Comparison of ENCODE assay signal across 1 cellular context in genomic region chr11:71928739-71929443, GRCh38.
TF ChIP-seq lines count a peak whose summit lies in the region.

Gene RNF121, plus strand, starts transcription at chr11:71929046. Its CDS starts 16 bp downstream, at chr11:71929062.

TF ChIP-seq in GM12878, 131 proteins besides CTCF, POLR2A, EP300 and RAD21 (continued from another document and continues in another):
- peak; percentile 92 for TF ChIP-seq POLR2AphosphoS2 (IDR thresholded peaks at IDR 0.05; ENCODE audit: low read depth, low read length)
- peak; percentile 85 for TF ChIP-seq MXI1 (IDR thresholded peaks at IDR 0.05; ENCODE audit: low read depth, low read length)
- no peak for TF ChIP-seq ZZZ3 (IDR thresholded peaks at IDR 0.05; ENCODE audit: control insufficient read depth, insufficient read length, low read depth)
- peak; percentile 61; the same call in 1 of the 2 replicates for TF ChIP-seq TCF12 (IDR thresholded peaks at IDR 0.05; ENCODE audit: low read depth, low read length)
- peak; percentile 84 for TF ChIP-seq SIN3A (IDR thresholded peaks at IDR 0.05; ENCODE audit: low read depth, low read length)
- no peak for TF ChIP-seq ZNF384 (IDR thresholded peaks at IDR 0.05; ENCODE audit: borderline replicate concordance, low read depth, low read length)
- TF ChIP-seq ZNF274 (IDR thresholded peaks at IDR 0.05; ENCODE audit: insufficient read depth, insufficient read length), result no peak
- TF ChIP-seq HDGF (IDR thresholded peaks at IDR 0.05), result peak; percentile 97
- TF ChIP-seq SP1 (IDR thresholded peaks at IDR 0.05; ENCODE audit: low read depth, low read length), result peak; percentile 85
- TF ChIP-seq ZBTB40 (IDR thresholded peaks at IDR 0.05; ENCODE audit: borderline replicate concordance), result peak; percentile 82; the same call in 1 of the 2 replicates
- peak; percentile 28; the same call in 1 of the 2 replicates for TF ChIP-seq SMARCA5 (IDR thresholded peaks at IDR 0.05)
- TF ChIP-seq NR2C1 (IDR thresholded peaks at IDR 0.05), result no peak
- TF ChIP-seq SIX5 (IDR thresholded peaks at IDR 0.05; ENCODE audit: low read depth, low read length, severe bottlenecking), result peak; percentile 11
- peak in 1 of 2 experiments; percentile 41; a peak in 1 of 4 replicates for TF ChIP-seq IKZF2 (IDR thresholded peaks at IDR 0.05)
- peak; percentile 72 for TF ChIP-seq MAX (IDR thresholded peaks at IDR 0.05; ENCODE audit: low read depth, low read length)
- TF ChIP-seq CHD2 (IDR thresholded peaks at IDR 0.05; ENCODE audit: borderline replicate concordance, low read depth, low read length), result peak; percentile 83; the same call in 1 of the 2 replicates
- TF ChIP-seq E2F4 (IDR thresholded peaks at IDR 0.05; ENCODE audit: low read depth, low read length), result 0 out of 2 replicates have a peak, but pooled peaks have one; percentile 55
- peak; percentile 63 for TF ChIP-seq PML (IDR thresholded peaks at IDR 0.05; ENCODE audit: low read length)
- TF ChIP-seq PAX8 (IDR thresholded peaks at IDR 0.05), result 0 out of 2 replicates have a peak, but pooled peaks have one; percentile 52
- peak; percentile 97 for TF ChIP-seq YY1 (IDR thresholded peaks at IDR 0.05; ENCODE audit: low read depth, low read length)
- TF ChIP-seq BHLHE40 (IDR thresholded peaks at IDR 0.05; ENCODE audit: borderline replicate concordance in 1 of 2, low read depth in 2 of 2, low read length in 1 of 2), result peak; percentile 81 to 94; a peak in 3 of 4 replicates
- TF ChIP-seq ZBTB4 (CRISPR knock-in tag; IDR thresholded peaks at IDR 0.05), result no peak
- TF ChIP-seq JUNB (IDR thresholded peaks at IDR 0.05), result peak; percentile 100
- 0 out of 2 replicates have a peak, but pooled peaks have one; percentile 0 for TF ChIP-seq EZH2 (IDR thresholded peaks at IDR 0.05; ENCODE audit: borderline replicate concordance, control insufficient read depth, low read depth, low read length)
- TF ChIP-seq MYB (IDR thresholded peaks at IDR 0.05; ENCODE audit: borderline replicate concordance, low read depth, low read length), result no peak
- peak; percentile 42; the same call in 1 of the 2 replicates for TF ChIP-seq SMAD5 (IDR thresholded peaks at IDR 0.05; ENCODE audit: low read depth)
- TF ChIP-seq CBFB (IDR thresholded peaks at IDR 0.05; ENCODE audit: low read depth), result peak; percentile 74
- TF ChIP-seq POLR2AphosphoS5 (IDR thresholded peaks at IDR 0.05; ENCODE audit: low read length), result peak; percentile 83
- no peak for TF ChIP-seq CUX1 (IDR thresholded peaks at IDR 0.05; ENCODE audit: insufficient replicate concordance, low read depth, low read length)
- no peak for TF ChIP-seq WRNIP1 (IDR thresholded peaks at IDR 0.05; ENCODE audit: borderline replicate concordance, low read depth, low read length)
- TF ChIP-seq ATF7 (IDR thresholded peaks at IDR 0.05; ENCODE audit: low read depth), result peak; percentile 43; the same call in 1 of the 2 replicates
- TF ChIP-seq IRF3 (IDR thresholded peaks at IDR 0.05), result peak; percentile 97
- TF ChIP-seq NR2F1 (conservative IDR thresholded peaks at IDR 0.05), result peak; percentile 82
- peak; percentile 84 for TF ChIP-seq SKIL (IDR thresholded peaks at IDR 0.05; ENCODE audit: low read depth, poor library complexity, severe bottlenecking)
- TF ChIP-seq GABPA (IDR thresholded peaks at IDR 0.05; ENCODE audit: low read depth), result peak; percentile 33; the same call in 1 of the 2 replicates
- peak; percentile 98 for TF ChIP-seq TAF1 (IDR thresholded peaks at IDR 0.05; ENCODE audit: borderline replicate concordance, low read depth, low read length)
- TF ChIP-seq CREB1 (IDR thresholded peaks at IDR 0.05; ENCODE audit: low read depth), result no peak; the same call in 1 of the 2 replicates
- TF ChIP-seq SPI1 (IDR thresholded peaks at IDR 0.05; ENCODE audit: borderline replicate concordance, insufficient read depth, low read depth, low read length), result no peak
- TF ChIP-seq BACH1 (IDR thresholded peaks at IDR 0.05; ENCODE audit: borderline replicate concordance), result no peak
- TF ChIP-seq PAX5 (IDR thresholded peaks at IDR 0.05; ENCODE audit: borderline replicate concordance, low read depth, low read length), result peak; percentile 5; the same call in 1 of the 2 replicates
- no peak for TF ChIP-seq HSF1 (IDR thresholded peaks at IDR 0.05; ENCODE audit: low read depth, low read length)
- peak; percentile 34; the same call in 1 of the 2 replicates for TF ChIP-seq BRCA1 (IDR thresholded peaks at IDR 0.05; ENCODE audit: low read depth, low read length)
- TF ChIP-seq SMAD1 (IDR thresholded peaks at IDR 0.05; ENCODE audit: low read depth, partially characterized antibody), result peak; percentile 48
